1 cellular context compared by ENCODE assay signal in genomic region chr3:40524571-40525285, GRCh38.
A peak's percentile ranks its signal among the peaks of the same experiment; 100 is the strongest.
TF ChIP-seq lines count a peak whose summit lies in the region.

TSS of gene ZNF621 (plus strand) at chr3:40524960. CDS start at chr3:40525841, 881 bp downstream.

TF ChIP-seq in K562, 482 proteins besides CTCF, POLR2A, EP300 and RAD21 (continued from another document and continues in another):
- TF ChIP-seq ARID3A (IDR thresholded peaks at IDR 0.05; ENCODE audit: borderline replicate concordance, low read depth, low read length) (no peak), ZNF121 (CRISPR knock-in tag; conservative IDR thresholded peaks at IDR 0.05) (no peak), MCM7 (IDR thresholded peaks at IDR 0.05) (no peak), RNF219 (CRISPR knock-in tag; IDR thresholded peaks at IDR 0.05) (no peak), ZNF785 (CRISPR knock-in tag; IDR thresholded peaks at IDR 0.05) (no peak), ZNF274 (IDR thresholded peaks at IDR 0.05; ENCODE audit: borderline replicate concordance, low read depth, low read length) (no peak; the same call in 1 of the 2 replicates), LARP7 (IDR thresholded peaks at IDR 0.05) (no peak; the same call in 1 of the 2 replicates), BRF1 (IDR thresholded peaks at IDR 0.05; ENCODE audit: borderline replicate concordance, extremely low read depth, insufficient read length) (no peak), POLR3G (IDR thresholded peaks at IDR 0.05; ENCODE audit: extremely low read depth, insufficient read length, insufficient replicate concordance) (no peak), TARDBP (IDR thresholded peaks at IDR 0.05) (no peak), ZNF764 (CRISPR knock-in tag; IDR thresholded peaks at IDR 0.05; ENCODE audit: low read depth) (no peak), TCFL5 (CRISPR knock-in tag; conservative IDR thresholded peaks at IDR 0.05) (no peak), ZNF512 (tag; IDR thresholded peaks at IDR 0.05) (no peak), BCLAF1 (IDR thresholded peaks at IDR 0.05; ENCODE audit: borderline replicate concordance in 1 of 2, control insufficient read depth in 1 of 2, low read depth in 2 of 2, low read length in 1 of 2) (peak in 1 of 2 experiments; percentile 71; a peak in 1 of 4 replicates), ID3 (CRISPR knock-in tag; IDR thresholded peaks at IDR 0.05) (no peak), ID3 (tag; IDR thresholded peaks at IDR 0.05) (peak; percentile 63; the same call in 1 of the 2 replicates), ZNF384 (IDR thresholded peaks at IDR 0.05; ENCODE audit: low read depth, low read length) (no peak), XRCC5 (IDR thresholded peaks at IDR 0.05; ENCODE audit: low read depth, low read length) (peak; percentile 91; the same call in 1 of the 2 replicates), ZNF584 (CRISPR knock-in tag; IDR thresholded peaks at IDR 0.05; ENCODE audit: low read depth) (no peak; the same call in 1 of the 2 replicates), NR3C1 (CRISPR knock-in tag; IDR thresholded peaks at IDR 0.05) (no peak), BHLHE40 (IDR thresholded peaks at IDR 0.05; ENCODE audit: low read length) (no peak; the same call in 1 of the 2 replicates), KHSRP (IDR thresholded peaks at IDR 0.05) (no peak), JUND (IDR thresholded peaks at IDR 0.05; ENCODE audit: borderline replicate concordance, low read depth, low read length) (peak; percentile 51; the same call in 1 of the 2 replicates), JUND (tag; IDR thresholded peaks at IDR 0.05; ENCODE audit: borderline replicate concordance, low read depth, low read length) (no peak; the same call in 2 of the 3 replicates), RHOXF2B (CRISPR knock-in tag; conservative IDR thresholded peaks at IDR 0.05) (no peak), MCM2 (IDR thresholded peaks at IDR 0.05; ENCODE audit: low read depth) (no peak), ZBTB8A (IDR thresholded peaks at IDR 0.05; ENCODE audit: partially characterized antibody) (no peak), ZNF407 (IDR thresholded peaks at IDR 0.05; ENCODE audit: low read depth) (no peak), ATF4 (CRISPR knock-in tag; IDR thresholded peaks at IDR 0.05) (peak; percentile 42; the same call in 1 of the 2 replicates), SREBF2 (CRISPR knock-in tag; IDR thresholded peaks at IDR 0.05) (no peak), MEF2D (tag; conservative IDR thresholded peaks at IDR 0.05; ENCODE audit: low read depth) (no peak), ZNF280A (IDR thresholded peaks at IDR 0.05; ENCODE audit: low read depth, partially characterized antibody) (no peak), HLTF (IDR thresholded peaks at IDR 0.05) (peak; percentile 47; the same call in 1 of the 2 replicates), ZHX1 (conservative IDR thresholded peaks at IDR 0.05; ENCODE audit: low read length) (no peak), CREB1 (IDR thresholded peaks at IDR 0.05) (no peak; the same call in 1 of the 2 replicates), CREB1 (CRISPR knock-in tag; IDR thresholded peaks at IDR 0.05) (no peak), FOXA3 (CRISPR knock-in tag; conservative IDR thresholded peaks at IDR 0.05 in 1 of 2, IDR thresholded peaks at IDR 0.05 in 1 of 2) (no peak)
